Comparison of ENCODE assay signal across 8 cellular contexts in genomic region chr1:1917995-1918900, GRCh38. TPM values are rescaled to one million over a fixed set of nuclear protein-coding genes. Genes with fewer than 3 reads are reported as not detected.
DNase-seq lines count a peak whose midpoint lies in the region; ATAC-seq, FAIRE-seq and TF ChIP-seq lines count a peak whose summit lies in the region.

No MANE protein-coding gene starts in this region.

- H3K4me1 ChIP-seq in mucosa of descending colon (ENCODE audit: low read depth) (peaks cover 28% of the 10 kb centered on the region), aorta (ENCODE audit: control insufficient read depth in 1 of 2, insufficient read depth in 2 of 2, low read length in 2 of 2) (no peaks in the 10 kb centered on the region)

- intact Hi-C loops in Right ventricle myocardium inferior (cut with DNase I), result no loop called here
- intact Hi-C loops in Right ventricle myocardium superior (cut with DNase I), result no loop called here
- intact Hi-C loops in mucosa of descending colon (cut with DNase I, micrococcal nuclease), result loop anchor here in 1 of 2 donors (10.0 kb wide), 1 partner anchor 223 kb away; the partner anchor contains the start of gene SLC35E2B
- intact Hi-C loops in aorta (cut with DNase I), result no loop called here

- no peak for FAIRE-seq in urothelium cell line (lab: Jason Lieb, UNC)

- no peaks in the 10 kb centered on the region for H3K27me3 ChIP-seq in aorta (ENCODE audit: control insufficient read depth in 1 of 2, insufficient read depth in 2 of 2, low read length in 1 of 2)

- H3K27ac ChIP-seq in aorta (ENCODE audit: low read depth in 1 of 2, low read length in 2 of 2), result no peak overlapping the region

- ATAC-seq in Right ventricle myocardium inferior (no peak), Right ventricle myocardium superior (ENCODE audit: poor library complexity) (no peak), mucosa of descending colon (no peak), aorta (ENCODE audit: low FRiP score) (no peak), HG03280 (IDR thresholded peaks at IDR 0.05; ENCODE audit: unreplicated experiment) (no peak)

- H3K36me3 ChIP-seq in mucosa of descending colon (ENCODE audit: low read depth) (peaks cover 4% of the 10 kb centered on the region), aorta (ENCODE audit: control insufficient read depth in 1 of 2, insufficient read depth in 2 of 2, low read length in 1 of 2) (no peaks in the 10 kb centered on the region)

- peak overlapping the region; percentile 33 to 52 for H3K4me3 ChIP-seq in cardiac fibroblast (replicated peaks in 1 of 2; ENCODE audit: low read depth in 2 of 2, low read length in 2 of 2)
- H3K4me3 ChIP-seq in mucosa of descending colon, result no peak overlapping the region
- H3K4me3 ChIP-seq in aorta (ENCODE audit: low read length in 2 of 2), result no peak overlapping the region

- H3K9me3 ChIP-seq in mucosa of descending colon (no peaks in the 10 kb centered on the region), aorta (ENCODE audit: control insufficient read depth, low read length) (no peaks in the 10 kb centered on the region)

- DNase-seq in Right ventricle myocardium inferior (ENCODE audit: missing footprints) (peak; percentile 55), Right ventricle myocardium superior (no peak), cardiac fibroblast (ENCODE audit: low read depth in 2 of 2) (no peak), mucosa of descending colon (peak in 2 of 3 donors; percentile 37 to 69), aorta (peak; percentile 61 to 74), urothelium cell line (ENCODE audit: low spot score) (no peak), Ammon's horn (ENCODE audit: low spot score) (no peak)

- WGBS in aorta, 2 donors, result 54 to 56% methylated on average over 44 to 46 of the region's 46 CpGs

- no peak for TF ChIP-seq CTCF in cardiac fibroblast (IDR thresholded peaks at IDR 0.05; ENCODE audit: low read depth, low read length)
- TF ChIP-seq CTCF in mucosa of descending colon (IDR thresholded peaks at IDR 0.05), result no peak

RNA-seq across cellular contexts. Expression of gene TMEM52, which starts 0.8 kb away (rescaled TPM):
- 1.2 TPM for total RNA-seq in Right ventricle myocardium inferior
- total RNA-seq in Right ventricle myocardium superior, result 2.1 TPM
- 1 to 10 TPM; 1.8 to 4.0 (median 3.0) TPM for total RNA-seq in mucosa of descending colon
- total RNA-seq in aorta, result not detected
- polyA plus RNA-seq in aorta, result under 1 TPM in 1 of 2 donors, not detected in 1; 0.13 TPM

RNA-seq across cellular contexts. Expression of gene CALML6, which starts 3.2 kb away (rescaled TPM):
- not detected for total RNA-seq in Right ventricle myocardium inferior
- not detected for total RNA-seq in Right ventricle myocardium superior
- 1 to 10 TPM in 1 of 3 donors, under 1 TPM in 2; 0.32 to 1.2 (median 0.43) TPM for total RNA-seq in mucosa of descending colon
- total RNA-seq in aorta, result 1 to 10 TPM in 1 of 2 donors, not detected in 1; 1.1 TPM
- polyA plus RNA-seq in aorta, result 1 to 10 TPM in 1 of 2 donors, not detected in 1; 4.5 TPM

RNA-seq across cellular contexts. Expression of gene GNB1, which starts 27.4 kb away (rescaled TPM):
- total RNA-seq in Right ventricle myocardium inferior (182 TPM), Right ventricle myocardium superior (154 TPM), mucosa of descending colon (100 to 1,000 TPM; 314 to 329 (median 318) TPM), aorta (100 to 1,000 TPM; 299 to 312 TPM)
- polyA plus RNA-seq in aorta, result 100 to 1,000 TPM; 142 to 197 TPM

Comparison
In these comparisons a context has a peak if more than half of its experiments do, and no peak if none do; other contexts are left out.
1. DNase-seq: peak in Right ventricle myocardium inferior (single experiment), mucosa of descending colon (2 of 3) and aorta (2 of 2); none in Right ventricle myocardium superior (single experiment), cardiac fibroblast (0 of 2), urothelium cell line (single experiment) and Ammon's horn (single experiment).
2. H3K4me3 ChIP-seq: peak in cardiac fibroblast (2 of 2); none in mucosa of descending colon (single experiment) and aorta (0 of 2).